In the genomic region with DNA sequence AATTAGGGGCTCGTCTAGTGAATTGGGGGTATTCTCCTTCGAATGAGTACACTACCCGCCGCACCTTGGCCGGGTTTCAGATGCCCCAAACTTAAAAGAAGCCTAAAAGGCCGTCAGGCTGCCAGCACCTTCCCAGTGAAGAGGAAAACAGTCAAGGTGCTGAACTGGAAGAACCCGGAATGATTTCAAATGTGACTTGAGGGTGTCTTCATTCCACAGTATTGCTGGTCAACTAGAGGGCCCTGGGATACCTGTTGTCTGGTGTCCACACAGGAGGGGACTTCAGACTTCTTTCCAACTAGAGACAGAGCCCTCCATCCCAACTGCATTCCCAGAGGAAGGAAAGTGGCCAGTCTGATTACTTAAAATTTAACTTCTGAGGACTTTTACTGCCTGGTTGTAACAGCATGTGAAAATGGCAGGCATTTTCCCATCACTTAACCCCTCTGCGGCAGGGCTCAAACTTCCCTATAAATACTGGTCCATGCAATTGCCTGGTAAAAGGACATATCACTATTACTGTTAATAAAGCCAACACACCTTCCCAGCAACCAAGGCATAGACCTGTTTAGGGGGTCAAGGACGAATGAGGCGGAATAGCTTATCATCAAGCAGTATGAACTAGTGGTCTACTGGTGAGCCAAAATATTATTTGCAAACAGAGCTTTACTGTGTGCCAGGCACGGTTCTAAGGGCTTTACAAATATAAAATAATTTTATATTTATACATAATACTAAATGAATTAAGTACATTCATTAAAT, we compare ENCODE assay signal across 1 cellular context.
TF ChIP-seq lines count a peak whose summit lies in the region.

No MANE protein-coding gene starts in this region.

TF ChIP-seq in HepG2, 621 proteins besides CTCF, POLR2A, EP300 and RAD21 (continued from another document and continues in another):
- TF ChIP-seq, protein P1, sequence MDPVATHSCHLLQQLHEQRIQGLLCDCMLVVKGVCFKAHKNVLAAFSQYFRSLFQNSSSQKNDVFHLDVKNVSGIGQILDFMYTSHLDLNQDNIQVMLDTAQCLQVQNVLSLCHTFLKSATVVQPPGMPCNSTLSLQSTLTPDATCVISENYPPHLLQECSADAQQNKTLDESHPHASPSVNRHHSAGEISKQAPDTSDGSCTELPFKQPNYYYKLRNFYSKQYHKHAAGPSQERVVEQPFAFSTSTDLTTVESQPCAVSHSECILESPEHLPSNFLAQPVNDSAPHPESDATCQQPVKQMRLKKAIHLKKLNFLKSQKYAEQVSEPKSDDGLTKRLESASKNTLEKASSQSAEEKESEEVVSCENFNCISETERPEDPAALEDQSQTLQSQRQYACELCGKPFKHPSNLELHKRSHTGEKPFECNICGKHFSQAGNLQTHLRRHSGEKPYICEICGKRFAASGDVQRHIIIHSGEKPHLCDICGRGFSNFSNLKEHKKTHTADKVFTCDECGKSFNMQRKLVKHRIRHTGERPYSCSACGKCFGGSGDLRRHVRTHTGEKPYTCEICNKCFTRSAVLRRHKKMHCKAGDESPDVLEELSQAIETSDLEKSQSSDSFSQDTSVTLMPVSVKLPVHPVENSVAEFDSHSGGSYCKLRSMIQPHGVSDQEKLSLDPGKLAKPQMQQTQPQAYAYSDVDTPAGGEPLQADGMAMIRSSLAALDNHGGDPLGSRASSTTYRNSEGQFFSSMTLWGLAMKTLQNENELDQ (CRISPR knock-in tag; IDR thresholded peaks at IDR 0.05; ENCODE audit: borderline replicate concordance) = 0 out of 2 replicates have a peak, but pooled peaks have one; percentile 45
- TF ChIP-seq HOXA5 (CRISPR knock-in tag; IDR thresholded peaks at IDR 0.05) (peak; percentile 50; the same call in 1 of the 2 replicates), SNAI1 (CRISPR knock-in tag; IDR thresholded peaks at IDR 0.05; ENCODE audit: borderline replicate concordance) (peak; percentile 87; the same call in 1 of the 2 replicates), ZNF652 (CRISPR knock-in tag; IDR thresholded peaks at IDR 0.05; ENCODE audit: borderline replicate concordance, low read depth) (peak; percentile 73), NR2C2 (CRISPR knock-in tag; IDR thresholded peaks at IDR 0.05; ENCODE audit: borderline replicate concordance) (0 out of 2 replicates have a peak, but pooled peaks have one; percentile 3), ISX (CRISPR knock-in tag; conservative IDR thresholded peaks at IDR 0.05) (no peak), ZNF207 (IDR thresholded peaks at IDR 0.05; ENCODE audit: borderline replicate concordance) (no peak), XRCC5 (optimal IDR thresholded peaks at IDR 0.05; ENCODE audit: low read length) (peak; percentile 35), JUN (CRISPR knock-in tag; IDR thresholded peaks at IDR 0.05) (no peak), ARNT2 (CRISPR knock-in tag; IDR thresholded peaks at IDR 0.05; ENCODE audit: low read depth) (0 out of 2 replicates have a peak, but pooled peaks have one; percentile 22), ZBTB3 (CRISPR knock-in tag; IDR thresholded peaks at IDR 0.05; ENCODE audit: borderline replicate concordance, low read depth) (no peak), ZNF709 (CRISPR knock-in tag; IDR thresholded peaks at IDR 0.05) (peak; percentile 9; the same call in 1 of the 2 replicates), CCAR2 (optimal IDR thresholded peaks at IDR 0.05; ENCODE audit: low read depth, low read length) (peak; percentile 55), DPF2 (CRISPR knock-in tag; IDR thresholded peaks at IDR 0.05; ENCODE audit: borderline replicate concordance, low read depth) (no peak), U2AF2 (IDR thresholded peaks at IDR 0.05; ENCODE audit: low read depth, low read length) (no peak), ZNF572 (CRISPR knock-in tag; IDR thresholded peaks at IDR 0.05) (0 out of 2 replicates have a peak, but pooled peaks have one; percentile 27), ZSCAN29 (CRISPR knock-in tag; conservative IDR thresholded peaks at IDR 0.05) (0 out of 2 replicates have a peak, but pooled peaks have one; percentile 43), MIER3 (CRISPR knock-in tag; IDR thresholded peaks at IDR 0.05; ENCODE audit: borderline replicate concordance) (0 out of 2 replicates have a peak, but pooled peaks have one; percentile 7)
- TF ChIP-seq, protein P2, sequence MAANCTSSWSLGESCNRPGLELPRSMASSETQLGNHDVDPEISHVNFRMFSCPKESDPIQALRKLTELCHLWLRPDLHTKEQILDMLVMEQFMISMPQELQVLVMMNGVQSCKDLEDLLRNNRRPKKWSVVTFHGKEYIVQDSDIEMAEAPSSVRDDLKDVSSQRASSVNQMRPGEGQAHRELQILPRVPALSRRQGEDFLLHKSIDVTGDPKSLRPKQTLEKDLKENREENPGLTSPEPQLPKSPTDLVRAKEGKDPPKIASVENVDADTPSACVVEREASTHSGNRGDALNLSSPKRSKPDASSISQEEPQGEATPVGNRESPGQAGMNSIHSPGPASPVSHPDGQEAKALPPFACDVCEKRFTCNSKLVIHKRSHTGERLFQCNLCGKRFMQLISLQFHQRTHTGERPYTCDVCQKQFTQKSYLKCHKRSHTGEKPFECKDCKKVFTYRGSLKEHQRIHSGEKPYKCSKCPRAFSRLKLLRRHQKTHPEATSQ (CRISPR knock-in tag; IDR thresholded peaks at IDR 0.05; ENCODE audit: borderline replicate concordance) = no peak
- TF ChIP-seq, protein P3, sequence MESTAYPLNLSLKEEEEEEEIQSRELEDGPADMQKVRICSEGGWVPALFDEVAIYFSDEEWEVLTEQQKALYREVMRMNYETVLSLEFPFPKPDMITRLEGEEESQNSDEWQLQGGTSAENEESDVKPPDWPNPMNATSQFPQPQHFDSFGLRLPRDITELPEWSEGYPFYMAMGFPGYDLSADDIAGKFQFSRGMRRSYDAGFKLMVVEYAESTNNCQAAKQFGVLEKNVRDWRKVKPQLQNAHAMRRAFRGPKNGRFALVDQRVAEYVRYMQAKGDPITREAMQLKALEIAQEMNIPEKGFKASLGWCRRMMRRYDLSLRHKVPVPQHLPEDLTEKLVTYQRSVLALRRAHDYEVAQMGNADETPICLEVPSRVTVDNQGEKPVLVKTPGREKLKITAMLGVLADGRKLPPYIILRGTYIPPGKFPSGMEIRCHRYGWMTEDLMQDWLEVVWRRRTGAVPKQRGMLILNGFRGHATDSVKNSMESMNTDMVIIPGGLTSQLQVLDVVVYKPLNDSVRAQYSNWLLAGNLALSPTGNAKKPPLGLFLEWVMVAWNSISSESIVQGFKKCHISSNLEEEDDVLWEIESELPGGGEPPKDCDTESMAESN (CRISPR knock-in tag; conservative IDR thresholded peaks at IDR 0.05) = no peak
- TF ChIP-seq, protein P4, sequence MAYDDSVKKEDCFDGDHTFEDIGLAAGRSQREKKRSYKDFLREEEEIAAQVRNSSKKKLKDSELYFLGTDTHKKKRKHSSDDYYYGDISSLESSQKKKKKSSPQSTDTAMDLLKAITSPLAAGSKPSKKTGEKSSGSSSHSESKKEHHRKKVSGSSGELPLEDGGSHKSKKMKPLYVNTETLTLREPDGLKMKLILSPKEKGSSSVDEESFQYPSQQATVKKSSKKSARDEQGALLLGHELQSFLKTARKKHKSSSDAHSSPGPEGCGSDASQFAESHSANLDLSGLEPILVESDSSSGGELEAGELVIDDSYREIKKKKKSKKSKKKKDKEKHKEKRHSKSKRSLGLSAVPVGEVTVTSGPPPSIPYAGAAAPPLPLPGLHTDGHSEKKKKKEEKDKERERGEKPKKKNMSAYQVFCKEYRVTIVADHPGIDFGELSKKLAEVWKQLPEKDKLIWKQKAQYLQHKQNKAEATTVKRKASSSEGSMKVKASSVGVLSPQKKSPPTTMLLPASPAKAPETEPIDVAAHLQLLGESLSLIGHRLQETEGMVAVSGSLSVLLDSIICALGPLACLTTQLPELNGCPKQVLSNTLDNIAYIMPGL (CRISPR knock-in tag; IDR thresholded peaks at IDR 0.05; ENCODE audit: borderline replicate concordance in 1 of 2, low read depth in 1 of 2) = peak in 1 of 2 experiments; percentile 15; a peak in 1 of 4 replicates
- TF ChIP-seq, protein P5, sequence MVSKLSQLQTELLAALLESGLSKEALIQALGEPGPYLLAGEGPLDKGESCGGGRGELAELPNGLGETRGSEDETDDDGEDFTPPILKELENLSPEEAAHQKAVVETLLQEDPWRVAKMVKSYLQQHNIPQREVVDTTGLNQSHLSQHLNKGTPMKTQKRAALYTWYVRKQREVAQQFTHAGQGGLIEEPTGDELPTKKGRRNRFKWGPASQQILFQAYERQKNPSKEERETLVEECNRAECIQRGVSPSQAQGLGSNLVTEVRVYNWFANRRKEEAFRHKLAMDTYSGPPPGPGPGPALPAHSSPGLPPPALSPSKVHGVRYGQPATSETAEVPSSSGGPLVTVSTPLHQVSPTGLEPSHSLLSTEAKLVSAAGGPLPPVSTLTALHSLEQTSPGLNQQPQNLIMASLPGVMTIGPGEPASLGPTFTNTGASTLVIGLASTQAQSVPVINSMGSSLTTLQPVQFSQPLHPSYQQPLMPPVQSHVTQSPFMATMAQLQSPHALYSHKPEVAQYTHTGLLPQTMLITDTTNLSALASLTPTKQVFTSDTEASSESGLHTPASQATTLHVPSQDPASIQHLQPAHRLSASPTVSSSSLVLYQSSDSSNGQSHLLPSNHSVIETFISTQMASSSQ (IDR thresholded peaks at IDR 0.05; ENCODE audit: low read depth) = no peak
- TF ChIP-seq, protein P5 (CRISPR knock-in tag; IDR thresholded peaks at IDR 0.05; ENCODE audit: borderline replicate concordance) = 0 out of 2 replicates have a peak, but pooled peaks have one; percentile 7
- TF ChIP-seq, protein P6, sequence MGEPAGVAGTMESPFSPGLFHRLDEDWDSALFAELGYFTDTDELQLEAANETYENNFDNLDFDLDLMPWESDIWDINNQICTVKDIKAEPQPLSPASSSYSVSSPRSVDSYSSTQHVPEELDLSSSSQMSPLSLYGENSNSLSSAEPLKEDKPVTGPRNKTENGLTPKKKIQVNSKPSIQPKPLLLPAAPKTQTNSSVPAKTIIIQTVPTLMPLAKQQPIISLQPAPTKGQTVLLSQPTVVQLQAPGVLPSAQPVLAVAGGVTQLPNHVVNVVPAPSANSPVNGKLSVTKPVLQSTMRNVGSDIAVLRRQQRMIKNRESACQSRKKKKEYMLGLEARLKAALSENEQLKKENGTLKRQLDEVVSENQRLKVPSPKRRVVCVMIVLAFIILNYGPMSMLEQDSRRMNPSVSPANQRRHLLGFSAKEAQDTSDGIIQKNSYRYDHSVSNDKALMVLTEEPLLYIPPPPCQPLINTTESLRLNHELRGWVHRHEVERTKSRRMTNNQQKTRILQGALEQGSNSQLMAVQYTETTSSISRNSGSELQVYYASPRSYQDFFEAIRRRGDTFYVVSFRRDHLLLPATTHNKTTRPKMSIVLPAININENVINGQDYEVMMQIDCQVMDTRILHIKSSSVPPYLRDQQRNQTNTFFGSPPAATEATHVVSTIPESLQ (CRISPR knock-in tag; conservative IDR thresholded peaks at IDR 0.05) = peak; percentile 55; the same call in 1 of the 2 replicates
- TF ChIP-seq, protein P7, sequence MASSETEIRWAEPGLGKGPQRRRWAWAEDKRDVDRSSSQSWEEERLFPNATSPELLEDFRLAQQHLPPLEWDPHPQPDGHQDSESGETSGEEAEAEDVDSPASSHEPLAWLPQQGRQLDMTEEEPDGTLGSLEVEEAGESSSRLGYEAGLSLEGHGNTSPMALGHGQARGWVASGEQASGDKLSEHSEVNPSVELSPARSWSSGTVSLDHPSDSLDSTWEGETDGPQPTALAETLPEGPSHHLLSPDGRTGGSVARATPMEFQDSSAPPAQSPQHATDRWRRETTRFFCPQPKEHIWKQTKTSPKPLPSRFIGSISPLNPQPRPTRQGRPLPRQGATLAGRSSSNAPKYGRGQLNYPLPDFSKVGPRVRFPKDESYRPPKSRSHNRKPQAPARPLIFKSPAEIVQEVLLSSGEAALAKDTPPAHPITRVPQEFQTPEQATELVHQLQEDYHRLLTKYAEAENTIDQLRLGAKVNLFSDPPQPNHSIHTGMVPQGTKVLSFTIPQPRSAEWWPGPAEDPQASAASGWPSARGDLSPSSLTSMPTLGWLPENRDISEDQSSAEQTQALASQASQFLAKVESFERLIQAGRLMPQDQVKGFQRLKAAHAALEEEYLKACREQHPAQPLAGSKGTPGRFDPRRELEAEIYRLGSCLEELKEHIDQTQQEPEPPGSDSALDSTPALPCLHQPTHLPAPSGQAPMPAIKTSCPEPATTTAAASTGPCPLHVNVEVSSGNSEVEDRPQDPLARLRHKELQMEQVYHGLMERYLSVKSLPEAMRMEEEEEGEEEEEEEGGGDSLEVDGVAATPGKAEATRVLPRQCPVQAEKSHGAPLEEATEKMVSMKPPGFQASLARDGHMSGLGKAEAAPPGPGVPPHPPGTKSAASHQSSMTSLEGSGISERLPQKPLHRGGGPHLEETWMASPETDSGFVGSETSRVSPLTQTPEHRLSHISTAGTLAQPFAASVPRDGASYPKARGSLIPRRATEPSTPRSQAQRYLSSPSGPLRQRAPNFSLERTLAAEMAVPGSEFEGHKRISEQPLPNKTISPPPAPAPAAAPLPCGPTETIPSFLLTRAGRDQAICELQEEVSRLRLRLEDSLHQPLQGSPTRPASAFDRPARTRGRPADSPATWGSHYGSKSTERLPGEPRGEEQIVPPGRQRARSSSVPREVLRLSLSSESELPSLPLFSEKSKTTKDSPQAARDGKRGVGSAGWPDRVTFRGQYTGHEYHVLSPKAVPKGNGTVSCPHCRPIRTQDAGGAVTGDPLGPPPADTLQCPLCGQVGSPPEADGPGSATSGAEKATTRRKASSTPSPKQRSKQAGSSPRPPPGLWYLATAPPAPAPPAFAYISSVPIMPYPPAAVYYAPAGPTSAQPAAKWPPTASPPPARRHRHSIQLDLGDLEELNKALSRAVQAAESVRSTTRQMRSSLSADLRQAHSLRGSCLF (CRISPR knock-in tag; IDR thresholded peaks at IDR 0.05; ENCODE audit: borderline replicate concordance) = peak; percentile 17; the same call in 1 of the 2 replicates
- TF ChIP-seq, protein P8, sequence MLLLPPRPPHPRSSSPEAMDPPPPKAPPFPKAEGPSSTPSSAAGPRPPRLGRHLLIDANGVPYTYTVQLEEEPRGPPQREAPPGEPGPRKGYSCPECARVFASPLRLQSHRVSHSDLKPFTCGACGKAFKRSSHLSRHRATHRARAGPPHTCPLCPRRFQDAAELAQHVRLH (CRISPR knock-in tag; IDR thresholded peaks at IDR 0.05; ENCODE audit: borderline replicate concordance, low read depth) = no peak; the same call in 1 of the 2 replicates
